ENCODE assay signal across 9 cellular contexts in genomic region chr1:200816624-200817224, GRCh38. TPM values are rescaled to one million over a fixed set of nuclear protein-coding genes. Genes with fewer than 3 reads are reported as not detected.
"Had no signal": no experiment of that assay in that cellular context is flagged by ENCODE, and none has a peak within 500 bp of the region (broad histone marks: within the 10 kb centered on the region; RNA-seq: fewer than 3 reads in every experiment).

No MANE protein-coding gene starts in this region.

RNA-seq across cellular contexts. Expression of gene GPR25, which starts 56.1 kb away (rescaled TPM):
- total RNA-seq: dermis microvascular lymphatic vessel endothelial cell, endodermal cell, glomerular endothelial cell, heart right ventricle, kidney epithelial cell, left cardiac atrium, left ventricle myocardium superior, mammary epithelial cell had no signal
- polyA plus RNA-seq: heart right ventricle, keratinocyte, mammary epithelial cell had no signal
